Comparison of ENCODE assay signal across 6 cellular contexts in the genomic region with DNA sequence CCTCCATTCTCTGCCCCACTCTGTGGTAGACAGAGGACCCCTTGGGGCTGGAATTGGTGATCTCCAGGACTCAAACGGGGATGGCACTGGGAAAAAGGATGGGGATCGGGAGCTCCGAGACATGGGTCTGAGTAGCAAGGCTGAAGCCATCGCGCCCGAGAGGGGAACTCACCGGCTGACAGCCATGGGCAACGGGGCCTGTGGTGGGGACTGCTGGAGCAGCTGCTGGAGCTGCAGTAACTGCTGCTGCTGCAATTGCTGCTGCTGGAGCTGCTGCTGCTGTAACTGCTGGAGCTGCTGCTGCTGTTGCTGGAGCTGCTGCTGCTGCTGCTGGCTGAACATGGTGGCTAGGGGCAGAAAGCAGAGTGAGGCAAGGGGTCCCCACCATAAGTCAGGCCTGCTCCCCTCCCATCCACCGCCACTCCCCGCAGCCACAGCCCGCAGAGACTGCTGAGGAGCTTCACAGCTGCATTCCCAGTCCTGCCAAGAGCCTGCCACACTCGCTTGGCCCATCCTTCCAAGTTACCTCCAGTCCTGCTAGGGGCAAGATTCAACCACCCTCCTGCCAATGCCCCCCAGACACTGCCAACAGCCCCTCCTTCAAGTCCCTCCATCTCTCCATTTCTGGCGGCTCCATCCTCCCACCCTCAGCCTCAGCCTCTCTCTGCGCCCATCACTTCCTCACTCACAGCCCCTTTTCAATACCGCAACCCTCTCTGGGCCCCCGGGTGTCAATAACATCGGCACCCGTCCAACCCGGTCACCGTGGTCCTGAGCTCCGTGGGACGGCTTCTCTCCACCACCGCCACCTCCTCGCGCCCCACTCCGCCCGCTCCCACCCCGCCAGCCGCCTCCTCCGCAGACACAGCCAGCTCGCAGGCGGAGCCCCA.
DNase-seq lines count a peak whose midpoint lies in the region; TF ChIP-seq lines count a peak whose summit lies in the region.

No MANE protein-coding gene starts in this region.

- peak; percentile 47 for DNase-seq in GM10248 (ENCODE audit: extremely low spot score)
- peak; percentile 7 to 42 for DNase-seq in HL-60 (ENCODE audit: low read depth in 1 of 2, low spot score in 1 of 2)
- DNase-seq in effector memory CD4-positive, alpha-beta T cell = peak in 1 of 3 donors; percentile 18
- DNase-seq in NCI-H1694 (lab: John Stamatoyannopoulos, UW) = no peak
- DNase-seq in D341Med (ENCODE audit: low spot score) = no peak

- no peaks in the 10 kb centered on the region for H3K9me3 ChIP-seq in effector memory CD4-positive, alpha-beta T cell (ENCODE audit: control insufficient read depth, low read length)

- CTCF ChIA-PET in GM10248 (lab: Yijun Ruan, JAX) = interaction anchor here (0.7 to 3.3 kb wide), 18 partner anchors 9 to 172 kb away, joined by 3 to 23 read pairs (median 4); partner anchors contain the start of genes BBLN and DNM1

- TF ChIP-seq CTCF in GM10248 (IDR thresholded peaks at IDR 0.05; ENCODE audit: control extremely low read depth, extremely low read depth, low read depth, missing control alignments) (no peak), HL-60 (IDR thresholded peaks at IDR 0.05; ENCODE audit: insufficient read depth, low read length) (no peak)

- POLR2A ChIA-PET in GM10248 (lab: Yijun Ruan, JAX) = interaction anchor here (0.7 to 0.9 kb wide), 2 partner anchors 28 to 362 kb away, joined by 3 to 4 read pairs; partner anchors contain the start of gene SPTAN1

- H3K4me3 ChIP-seq in HL-60 (replicated peaks; ENCODE audit: insufficient read depth, low read length) = peak overlapping the region; percentile 91
- peak overlapping the region; percentile 76 for H3K4me3 ChIP-seq in effector memory CD4-positive, alpha-beta T cell (ENCODE audit: insufficient read depth, low read depth, low read length, poor library complexity, severe bottlenecking)
- peak overlapping the region; percentile 91 for H3K4me3 ChIP-seq in rectal smooth muscle tissue (ENCODE audit: low read length)

- H3K9ac ChIP-seq in rectal smooth muscle tissue (ENCODE audit: low read length) = peak overlapping the region; percentile 81

- peaks cover 19% of the 10 kb centered on the region for H3K4me1 ChIP-seq in effector memory CD4-positive, alpha-beta T cell (ENCODE audit: control insufficient read depth, insufficient read depth, low read length, poor library complexity, severe bottlenecking)
- peaks cover 8% of the 10 kb centered on the region for H3K4me1 ChIP-seq in rectal smooth muscle tissue (ENCODE audit: control insufficient read depth, insufficient read depth, low read length)

- H3K36me3 ChIP-seq in effector memory CD4-positive, alpha-beta T cell (ENCODE audit: control insufficient read depth, insufficient read depth, low read length) = peaks cover 9% of the 10 kb centered on the region
- peaks cover 9% of the 10 kb centered on the region for H3K36me3 ChIP-seq in rectal smooth muscle tissue (ENCODE audit: control insufficient read depth, insufficient read depth, low read length)

- H3K27ac ChIP-seq in HL-60 (replicated peaks) (peak overlapping the region; percentile 61), rectal smooth muscle tissue (ENCODE audit: low read depth, low read length) (peak overlapping the region; percentile 87)
- H3K27ac ChIP-seq in effector memory CD4-positive, alpha-beta T cell (ENCODE audit: insufficient read depth, low read length, poor library complexity, severe bottlenecking) = peak overlapping the region; percentile 68

- H3K27me3 ChIP-seq in HL-60 (ENCODE audit: insufficient read depth, poor library complexity, severe bottlenecking) (no peaks in the 10 kb centered on the region), rectal smooth muscle tissue (ENCODE audit: control insufficient read depth, insufficient read depth, low read length) (no peaks in the 10 kb centered on the region)
- H3K27me3 ChIP-seq in effector memory CD4-positive, alpha-beta T cell (replicated peaks; ENCODE audit: control insufficient read depth, insufficient read depth, low read length, poor library complexity, severe bottlenecking) = no peaks in the 10 kb centered on the region

Comparison
In these comparisons a context has a peak if more than half of its experiments do, and no peak if none do; other contexts are left out.
1. DNase-seq: peak in GM10248 (single experiment) and HL-60 (2 of 2); none in NCI-H1694 (single experiment) and D341Med (single experiment).
2. Peak in every context shown above with its lines, with median percentiles within 50 percentile points of each other: H3K27ac ChIP-seq and H3K4me3 ChIP-seq.